Comparison of ENCODE assay signal across 8 cellular contexts in the genomic region with DNA sequence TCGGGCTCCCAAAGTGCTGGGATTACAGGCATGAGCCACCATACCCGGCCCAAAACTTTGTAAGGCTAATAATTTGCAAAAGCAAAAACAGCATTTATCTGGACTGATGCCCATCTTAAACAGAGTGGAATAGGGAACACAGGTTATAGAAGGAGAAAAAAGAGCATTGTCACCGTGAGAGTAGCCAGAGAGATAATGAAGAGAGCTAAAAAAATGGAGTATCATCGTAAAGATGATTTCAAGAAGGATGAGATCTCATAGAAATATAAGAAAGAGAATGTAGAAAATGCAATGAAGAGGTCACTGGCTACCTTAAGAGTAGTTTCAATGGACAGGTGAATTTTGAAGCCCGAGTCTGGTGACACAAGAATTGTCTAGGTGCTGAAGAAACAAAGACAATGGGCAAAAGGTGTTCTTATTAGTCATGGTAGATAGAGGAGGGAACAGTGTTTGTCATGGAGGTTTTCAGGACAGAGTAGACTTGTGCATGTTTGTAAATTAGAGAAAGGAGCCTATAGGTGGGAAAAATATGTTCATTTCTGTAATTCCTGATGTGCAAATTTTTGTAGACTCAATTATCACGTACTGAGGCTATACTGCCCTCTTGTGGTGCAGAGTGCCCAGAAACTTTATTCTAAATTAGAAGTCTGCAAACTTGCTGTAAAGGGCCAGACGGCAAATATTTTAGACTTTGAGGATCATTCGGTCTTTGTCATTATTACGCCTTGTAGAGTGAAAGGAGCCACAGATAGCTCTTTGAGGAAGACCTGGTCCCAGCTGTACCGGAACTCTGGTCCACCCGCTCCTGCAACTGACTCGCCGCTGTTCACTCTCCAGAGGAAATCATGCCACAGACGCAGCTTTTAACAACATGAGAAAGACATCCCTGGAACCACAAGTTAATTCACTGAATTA. TPM values are rescaled to one million over a fixed set of nuclear protein-coding genes. Genes with fewer than 3 reads are reported as not detected.
DNase-seq lines count a peak whose midpoint lies in the region; ATAC-seq, FAIRE-seq and TF ChIP-seq lines count a peak whose summit lies in the region.

No MANE protein-coding gene starts in this region.

- no peak for FAIRE-seq in HTR-8/SVneo (lab: Jason Lieb, UNC)

- peak; percentile 78 for TF ChIP-seq CTCF in fibroblast of villous mesenchyme (IDR thresholded peaks at IDR 0.05; ENCODE audit: insufficient read depth, low read depth, low read length)

- peaks cover 10% of the 10 kb centered on the region for H3K4me1 Mint-ChIP-seq in activated T-cell treated with anti-CD3 and anti-CD28 coated beads, Interleukin-2, amount 50 U/mL, for 72 hours (ENCODE audit: low read depth)

- peak; percentile 38 to 44 for ATAC-seq in activated T-cell treated with anti-CD3 and anti-CD28 coated beads, Interleukin-2, amount 50 U/mL, for 72 hours (replicated peaks in 1 of 2)
- no peak for ATAC-seq in GM21526 (IDR thresholded peaks at IDR 0.05; ENCODE audit: low FRiP score, unreplicated experiment)
- no peak for ATAC-seq in HG02763 (IDR thresholded peaks at IDR 0.05; ENCODE audit: unreplicated experiment)

- no peak overlapping the region for H3K4me3 ChIP-seq in fibroblast of villous mesenchyme (ENCODE audit: low read depth, low read length)

- peak; percentile 48 for DNase-seq in COR-L47 (lab: John Stamatoyannopoulos, UW)
- peak; percentile 48 for DNase-seq in HTR-8/SVneo (ENCODE audit: insufficient read length, low spot score)
- peak; percentile 50 for DNase-seq in RPMI7951 (ENCODE audit: low read depth)
- DNase-seq in activated T-cell treated with anti-CD3 and anti-CD28 coated beads, Interleukin-2, amount 50 U/mL, for 72 hours: peak; percentile 65
- DNase-seq in fibroblast of villous mesenchyme (ENCODE audit: low read depth): peak; percentile 56
- DNase-seq in putamen (ENCODE audit: low spot score): peak; percentile 38

- no peaks in the 10 kb centered on the region for H3K9me3 Mint-ChIP-seq in activated T-cell treated with anti-CD3 and anti-CD28 coated beads, Interleukin-2, amount 50 U/mL, for 72 hours

- peak overlapping the region; percentile 61 to 71 for H3K4me3 Mint-ChIP-seq in activated T-cell treated with anti-CD3 and anti-CD28 coated beads, Interleukin-2, amount 50 U/mL, for 72 hours

- H3K27me3 Mint-ChIP-seq in activated T-cell treated with anti-CD3 and anti-CD28 coated beads, Interleukin-2, amount 50 U/mL, for 72 hours (ENCODE audit: low read depth): peaks cover 35% of the 10 kb centered on the region

- H3K27ac Mint-ChIP-seq in activated T-cell treated with anti-CD3 and anti-CD28 coated beads, Interleukin-2, amount 50 U/mL, for 72 hours: no peak overlapping the region

- H3K36me3 Mint-ChIP-seq in activated T-cell treated with anti-CD3 and anti-CD28 coated beads, Interleukin-2, amount 50 U/mL, for 72 hours (ENCODE audit: insufficient read depth in 2 of 2): no peaks in the 10 kb centered on the region

RNA-seq across cellular contexts. Expression of gene TMEM183A, which starts 8.1 kb away (rescaled TPM):
- total RNA-seq in RPMI7951 (2014; rRNA removed; shearing (Covaris generic)): 62.9 and 64.3 TPM in 2 replicates
- total RNA-seq in activated T-cell treated with anti-CD3 and anti-CD28 coated beads, Interleukin-2, amount 50 U/mL, for 72 hours: 10 to 100 TPM; 63.8 to 80.7 TPM
- total RNA-seq in fibroblast of villous mesenchyme: 102 and 139 TPM in 2 replicates

RNA-seq across cellular contexts. Expression of gene PPFIA4, which starts 27.2 kb away (rescaled TPM):
- total RNA-seq in RPMI7951 (2014; rRNA removed; shearing (Covaris generic)): 2.4 and 4.5 TPM in 2 replicates
- 10 to 100 TPM in 1 of 2 donors, 1 to 10 TPM in 1; 5.4 to 18.8 TPM for total RNA-seq in activated T-cell treated with anti-CD3 and anti-CD28 coated beads, Interleukin-2, amount 50 U/mL, for 72 hours
- 1.6 and 4.3 TPM in 2 replicates for total RNA-seq in fibroblast of villous mesenchyme

RNA-seq across cellular contexts. Expression of gene CYB5R1, which starts 32.0 kb away (rescaled TPM):
- total RNA-seq in RPMI7951 (2014; rRNA removed; shearing (Covaris generic)): 30.9 and 35.3 TPM in 2 replicates
- 10 to 100 TPM; 24.9 to 30.1 TPM for total RNA-seq in activated T-cell treated with anti-CD3 and anti-CD28 coated beads, Interleukin-2, amount 50 U/mL, for 72 hours
- total RNA-seq in fibroblast of villous mesenchyme: 35.8 and 47.5 TPM in 2 replicates

RNA-seq across cellular contexts. Expression of gene ADIPOR1, which starts 41.0 kb away (rescaled TPM):
- total RNA-seq in RPMI7951 (2014; rRNA removed; shearing (Covaris generic)): 76.3 and 85.4 TPM in 2 replicates
- 10 to 100 TPM; 72.0 to 75.3 TPM for total RNA-seq in activated T-cell treated with anti-CD3 and anti-CD28 coated beads, Interleukin-2, amount 50 U/mL, for 72 hours
- 66.7 and 118 TPM in 2 replicates for total RNA-seq in fibroblast of villous mesenchyme

Comparison
In these comparisons a context has a peak if more than half of its experiments do, and no peak if none do; other contexts are left out.
1. ATAC-seq: peak in activated T-cell treated with anti-CD3 and anti-CD28 coated beads, Interleukin-2, amount 50 U/mL, for 72 hours (2 of 2); none in GM21526 (single experiment) and HG02763 (single experiment).
2. Peak in every context shown above with its lines, with median percentiles within 50 percentile points of each other: DNase-seq.